1 cellular context compared by ENCODE assay signal in the genomic region with DNA sequence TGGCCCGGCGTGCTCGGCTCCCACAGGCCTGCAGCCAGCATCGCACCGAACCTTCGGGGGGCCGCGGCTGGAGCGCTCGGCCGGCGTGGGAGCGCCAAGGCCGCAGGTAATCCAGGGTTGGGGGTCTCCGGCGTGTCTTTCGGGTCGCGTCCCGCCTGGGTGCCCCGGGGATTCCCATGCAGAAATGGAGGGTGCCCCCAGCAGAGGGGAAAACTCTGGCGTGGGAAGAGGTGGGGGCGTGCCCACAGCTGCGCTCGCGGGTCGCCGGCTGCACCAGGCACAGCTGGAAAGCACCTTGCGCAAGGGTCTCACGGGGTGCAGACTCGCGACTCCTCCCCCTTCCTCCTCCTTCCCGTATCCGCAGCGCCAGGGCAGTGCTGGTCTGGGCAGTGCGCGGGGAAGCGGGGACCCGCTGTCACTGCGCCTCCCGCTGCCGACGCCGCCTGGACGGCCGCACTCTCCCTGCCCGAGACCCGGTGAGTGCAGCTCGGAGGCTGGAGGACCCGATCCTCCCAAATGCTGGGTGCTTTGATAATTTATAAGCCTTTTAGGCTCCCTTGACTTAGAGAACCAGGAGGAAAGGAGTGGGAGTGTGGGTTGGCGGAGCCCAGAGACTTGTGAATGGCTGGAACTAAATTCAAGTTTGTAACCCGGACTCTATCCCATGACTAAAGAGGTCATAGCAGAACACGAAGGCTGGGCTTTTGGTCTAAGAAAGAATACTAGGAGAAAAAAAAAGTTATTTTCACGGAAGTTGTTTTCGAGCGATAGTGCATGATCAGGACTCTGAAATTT.
TF ChIP-seq lines count a peak whose summit lies in the region.

No MANE protein-coding gene starts in this region.

TF ChIP-seq in HepG2, 621 proteins besides CTCF, POLR2A, EP300 and RAD21 (continued from another document and continues in another):
- TF ChIP-seq, protein P1, sequence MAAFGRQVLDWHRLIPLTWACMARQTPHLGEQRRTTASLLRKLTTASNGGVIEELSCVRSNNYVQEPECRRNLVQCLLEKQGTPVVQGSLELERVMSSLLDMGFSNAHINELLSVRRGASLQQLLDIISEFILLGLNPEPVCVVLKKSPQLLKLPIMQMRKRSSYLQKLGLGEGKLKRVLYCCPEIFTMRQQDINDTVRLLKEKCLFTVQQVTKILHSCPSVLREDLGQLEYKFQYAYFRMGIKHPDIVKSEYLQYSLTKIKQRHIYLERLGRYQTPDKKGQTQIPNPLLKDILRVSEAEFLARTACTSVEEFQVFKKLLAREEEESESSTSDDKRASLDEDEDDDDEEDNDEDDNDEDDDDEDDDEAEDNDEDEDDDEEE (CRISPR knock-in tag; IDR thresholded peaks at IDR 0.05), result peak; percentile 89; the same call in 1 of the 2 replicates
- TF ChIP-seq ATRX (CRISPR knock-in tag; IDR thresholded peaks at IDR 0.05; ENCODE audit: borderline replicate concordance) (no peak), SMAD1 (CRISPR knock-in tag; IDR thresholded peaks at IDR 0.05; ENCODE audit: borderline replicate concordance, low read depth) (peak; percentile 56; the same call in 1 of the 2 replicates), ZNF124 (CRISPR knock-in tag; IDR thresholded peaks at IDR 0.05) (0 out of 2 replicates have a peak, but pooled peaks have one; percentile 25), YEATS4 (CRISPR knock-in tag; IDR thresholded peaks at IDR 0.05; ENCODE audit: borderline replicate concordance) (no peak), RBAK (CRISPR knock-in tag; IDR thresholded peaks at IDR 0.05) (no peak), ZC3H4 (CRISPR knock-in tag; IDR thresholded peaks at IDR 0.05; ENCODE audit: borderline replicate concordance) (no peak), ZBTB38 (CRISPR knock-in tag; IDR thresholded peaks at IDR 0.05) (peak; percentile 68; the same call in 1 of the 2 replicates), HOXD1 (CRISPR knock-in tag; IDR thresholded peaks at IDR 0.05) (no peak; the same call in 1 of the 2 replicates), RCOR2 (CRISPR knock-in tag; IDR thresholded peaks at IDR 0.05) (0 out of 2 replicates have a peak, but pooled peaks have one; percentile 18), SALL1 (CRISPR knock-in tag; IDR thresholded peaks at IDR 0.05) (peak; percentile 83; the same call in 1 of the 2 replicates), SMARCE1 (IDR thresholded peaks at IDR 0.05; ENCODE audit: borderline replicate concordance) (no peak), ZNF577 (CRISPR knock-in tag; IDR thresholded peaks at IDR 0.05; ENCODE audit: borderline replicate concordance, low read depth) (no peak), AGO1 (IDR thresholded peaks at IDR 0.05; ENCODE audit: low read depth, low read length, poor library complexity, severe bottlenecking) (peak; percentile 60)
- TF ChIP-seq, protein P2, sequence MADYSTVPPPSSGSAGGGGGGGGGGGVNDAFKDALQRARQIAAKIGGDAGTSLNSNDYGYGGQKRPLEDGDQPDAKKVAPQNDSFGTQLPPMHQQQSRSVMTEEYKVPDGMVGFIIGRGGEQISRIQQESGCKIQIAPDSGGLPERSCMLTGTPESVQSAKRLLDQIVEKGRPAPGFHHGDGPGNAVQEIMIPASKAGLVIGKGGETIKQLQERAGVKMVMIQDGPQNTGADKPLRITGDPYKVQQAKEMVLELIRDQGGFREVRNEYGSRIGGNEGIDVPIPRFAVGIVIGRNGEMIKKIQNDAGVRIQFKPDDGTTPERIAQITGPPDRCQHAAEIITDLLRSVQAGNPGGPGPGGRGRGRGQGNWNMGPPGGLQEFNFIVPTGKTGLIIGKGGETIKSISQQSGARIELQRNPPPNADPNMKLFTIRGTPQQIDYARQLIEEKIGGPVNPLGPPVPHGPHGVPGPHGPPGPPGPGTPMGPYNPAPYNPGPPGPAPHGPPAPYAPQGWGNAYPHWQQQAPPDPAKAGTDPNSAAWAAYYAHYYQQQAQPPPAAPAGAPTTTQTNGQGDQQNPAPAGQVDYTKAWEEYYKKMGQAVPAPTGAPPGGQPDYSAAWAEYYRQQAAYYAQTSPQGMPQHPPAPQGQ (CRISPR knock-in tag; IDR thresholded peaks at IDR 0.05; ENCODE audit: borderline replicate concordance), result no peak
- TF ChIP-seq, protein P3, sequence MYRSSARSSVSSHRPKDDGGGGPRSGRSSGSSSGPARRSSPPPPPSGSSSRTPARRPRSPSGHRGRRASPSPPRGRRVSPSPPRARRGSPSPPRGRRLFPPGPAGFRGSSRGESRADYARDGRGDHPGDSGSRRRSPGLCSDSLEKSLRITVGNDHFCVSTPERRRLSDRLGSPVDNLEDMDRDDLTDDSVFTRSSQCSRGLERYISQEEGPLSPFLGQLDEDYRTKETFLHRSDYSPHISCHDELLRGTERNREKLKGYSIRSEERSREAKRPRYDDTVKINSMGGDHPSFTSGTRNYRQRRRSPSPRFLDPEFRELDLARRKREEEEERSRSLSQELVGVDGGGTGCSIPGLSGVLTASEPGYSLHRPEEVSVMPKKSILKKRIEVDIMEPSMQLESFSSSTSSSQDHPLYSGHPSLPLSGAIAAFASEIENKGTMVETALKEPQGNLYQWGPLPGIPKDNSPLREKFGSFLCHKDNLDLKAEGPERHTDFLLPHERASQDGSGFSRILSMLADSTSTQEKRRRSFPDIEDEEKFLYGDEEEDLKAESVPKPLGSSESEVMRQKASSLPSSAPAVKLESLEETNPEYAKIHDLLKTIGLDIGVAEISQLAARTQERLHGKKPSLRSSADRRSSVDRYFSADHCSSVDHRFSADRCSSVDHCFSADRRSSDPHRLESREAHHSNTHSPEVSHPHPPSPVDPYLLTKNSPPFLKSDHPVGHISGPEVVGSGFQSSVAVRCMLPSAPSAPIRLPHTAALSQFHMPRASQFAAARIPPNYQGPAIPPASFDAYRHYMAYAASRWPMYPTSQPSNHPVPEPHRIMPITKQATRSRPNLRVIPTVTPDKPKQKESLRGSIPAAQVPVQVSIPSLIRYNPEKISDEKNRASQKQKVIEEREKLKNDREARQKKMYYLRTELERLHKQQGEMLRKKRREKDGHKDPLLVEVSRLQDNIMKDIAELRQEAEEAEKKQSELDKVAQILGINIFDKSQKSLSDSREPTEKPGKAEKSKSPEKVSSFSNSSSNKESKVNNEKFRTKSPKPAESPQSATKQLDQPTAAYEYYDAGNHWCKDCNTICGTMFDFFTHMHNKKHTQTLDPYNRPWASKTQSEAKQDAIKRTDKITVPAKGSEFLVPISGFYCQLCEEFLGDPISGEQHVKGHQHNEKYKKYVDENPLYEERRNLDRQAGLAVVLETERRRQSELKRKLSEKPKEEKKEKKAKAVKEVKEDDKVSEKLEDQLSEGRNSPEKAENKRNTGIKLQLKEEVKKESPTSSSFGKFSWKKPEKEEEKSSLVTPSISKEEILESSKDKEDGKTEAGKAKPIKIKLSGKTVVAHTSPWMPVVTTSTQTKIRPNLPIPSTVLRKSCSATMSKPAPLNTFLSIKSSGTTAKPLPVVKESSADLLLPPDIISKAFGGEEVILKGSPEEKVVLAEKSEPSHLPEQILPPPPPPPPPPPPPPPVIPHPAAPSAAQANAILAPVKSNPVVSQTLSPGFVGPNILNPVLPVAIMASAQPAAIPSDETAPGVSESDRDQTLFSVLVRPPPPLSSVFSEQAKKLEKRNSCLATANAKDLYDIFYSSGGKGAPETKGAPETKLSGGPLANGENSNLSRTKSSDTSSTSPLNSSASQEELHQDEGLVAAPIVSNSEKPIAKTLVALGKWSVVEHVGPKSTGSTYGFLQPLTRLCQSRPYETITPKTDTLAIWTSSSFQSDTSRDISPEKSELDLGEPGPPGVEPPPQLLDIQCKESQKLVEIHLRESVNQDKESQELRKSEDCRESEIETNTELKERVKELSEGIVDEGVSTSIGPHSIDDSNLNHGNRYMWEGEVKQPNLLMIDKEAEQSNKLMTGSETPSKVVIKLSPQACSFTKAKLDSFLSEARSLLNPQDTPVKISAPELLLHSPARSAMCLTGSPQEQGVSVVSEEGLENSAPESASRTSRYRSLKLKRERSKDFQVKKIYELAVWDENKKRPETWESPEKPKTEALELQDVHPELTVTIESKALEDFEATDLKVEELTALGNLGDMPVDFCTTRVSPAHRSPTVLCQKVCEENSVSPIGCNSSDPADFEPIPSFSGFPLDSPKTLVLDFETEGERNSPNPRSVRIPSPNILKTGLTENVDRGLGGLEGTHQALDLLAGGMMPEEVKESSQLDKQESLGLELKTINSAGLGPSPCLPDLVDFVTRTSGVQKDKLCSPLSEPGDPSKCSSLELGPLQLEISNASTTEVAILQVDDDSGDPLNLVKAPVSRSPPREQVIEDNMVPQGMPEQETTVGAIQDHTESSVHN (CRISPR knock-in tag; IDR thresholded peaks at IDR 0.05), result no peak
- TF ChIP-seq, protein P4, sequence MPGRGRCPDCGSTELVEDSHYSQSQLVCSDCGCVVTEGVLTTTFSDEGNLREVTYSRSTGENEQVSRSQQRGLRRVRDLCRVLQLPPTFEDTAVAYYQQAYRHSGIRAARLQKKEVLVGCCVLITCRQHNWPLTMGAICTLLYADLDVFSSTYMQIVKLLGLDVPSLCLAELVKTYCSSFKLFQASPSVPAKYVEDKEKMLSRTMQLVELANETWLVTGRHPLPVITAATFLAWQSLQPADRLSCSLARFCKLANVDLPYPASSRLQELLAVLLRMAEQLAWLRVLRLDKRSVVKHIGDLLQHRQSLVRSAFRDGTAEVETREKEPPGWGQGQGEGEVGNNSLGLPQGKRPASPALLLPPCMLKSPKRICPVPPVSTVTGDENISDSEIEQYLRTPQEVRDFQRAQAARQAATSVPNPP (CRISPR knock-in tag; IDR thresholded peaks at IDR 0.05), result no peak
- TF ChIP-seq, protein P5, sequence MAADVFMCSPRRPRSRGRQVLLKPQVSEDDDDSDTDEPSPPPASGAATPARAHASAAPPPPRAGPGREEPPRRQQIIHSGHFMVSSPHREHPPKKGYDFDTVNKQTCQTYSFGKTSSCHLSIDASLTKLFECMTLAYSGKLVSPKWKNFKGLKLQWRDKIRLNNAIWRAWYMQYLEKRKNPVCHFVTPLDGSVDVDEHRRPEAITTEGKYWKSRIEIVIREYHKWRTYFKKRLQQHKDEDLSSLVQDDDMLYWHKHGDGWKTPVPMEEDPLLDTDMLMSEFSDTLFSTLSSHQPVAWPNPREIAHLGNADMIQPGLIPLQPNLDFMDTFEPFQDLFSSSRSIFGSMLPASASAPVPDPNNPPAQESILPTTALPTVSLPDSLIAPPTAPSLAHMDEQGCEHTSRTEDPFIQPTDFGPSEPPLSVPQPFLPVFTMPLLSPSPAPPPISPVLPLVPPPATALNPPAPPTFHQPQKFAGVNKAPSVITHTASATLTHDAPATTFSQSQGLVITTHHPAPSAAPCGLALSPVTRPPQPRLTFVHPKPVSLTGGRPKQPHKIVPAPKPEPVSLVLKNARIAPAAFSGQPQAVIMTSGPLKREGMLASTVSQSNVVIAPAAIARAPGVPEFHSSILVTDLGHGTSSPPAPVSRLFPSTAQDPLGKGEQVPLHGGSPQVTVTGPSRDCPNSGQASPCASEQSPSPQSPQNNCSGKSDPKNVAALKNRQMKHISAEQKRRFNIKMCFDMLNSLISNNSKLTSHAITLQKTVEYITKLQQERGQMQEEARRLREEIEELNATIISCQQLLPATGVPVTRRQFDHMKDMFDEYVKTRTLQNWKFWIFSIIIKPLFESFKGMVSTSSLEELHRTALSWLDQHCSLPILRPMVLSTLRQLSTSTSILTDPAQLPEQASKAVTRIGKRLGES (CRISPR knock-in tag; IDR thresholded peaks at IDR 0.05; ENCODE audit: borderline replicate concordance), result no peak
- TF ChIP-seq, protein P6, sequence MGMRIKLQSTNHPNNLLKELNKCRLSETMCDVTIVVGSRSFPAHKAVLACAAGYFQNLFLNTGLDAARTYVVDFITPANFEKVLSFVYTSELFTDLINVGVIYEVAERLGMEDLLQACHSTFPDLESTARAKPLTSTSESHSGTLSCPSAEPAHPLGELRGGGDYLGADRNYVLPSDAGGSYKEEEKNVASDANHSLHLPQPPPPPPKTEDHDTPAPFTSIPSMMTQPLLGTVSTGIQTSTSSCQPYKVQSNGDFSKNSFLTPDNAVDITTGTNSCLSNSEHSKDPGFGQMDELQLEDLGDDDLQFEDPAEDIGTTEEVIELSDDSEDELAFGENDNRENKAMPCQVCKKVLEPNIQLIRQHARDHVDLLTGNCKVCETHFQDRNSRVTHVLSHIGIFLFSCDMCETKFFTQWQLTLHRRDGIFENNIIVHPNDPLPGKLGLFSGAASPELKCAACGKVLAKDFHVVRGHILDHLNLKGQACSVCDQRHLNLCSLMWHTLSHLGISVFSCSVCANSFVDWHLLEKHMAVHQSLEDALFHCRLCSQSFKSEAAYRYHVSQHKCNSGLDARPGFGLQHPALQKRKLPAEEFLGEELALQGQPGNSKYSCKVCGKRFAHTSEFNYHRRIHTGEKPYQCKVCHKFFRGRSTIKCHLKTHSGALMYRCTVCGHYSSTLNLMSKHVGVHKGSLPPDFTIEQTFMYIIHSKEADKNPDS (CRISPR knock-in tag; IDR thresholded peaks at IDR 0.05), result peak; percentile 85
- TF ChIP-seq, protein P7, sequence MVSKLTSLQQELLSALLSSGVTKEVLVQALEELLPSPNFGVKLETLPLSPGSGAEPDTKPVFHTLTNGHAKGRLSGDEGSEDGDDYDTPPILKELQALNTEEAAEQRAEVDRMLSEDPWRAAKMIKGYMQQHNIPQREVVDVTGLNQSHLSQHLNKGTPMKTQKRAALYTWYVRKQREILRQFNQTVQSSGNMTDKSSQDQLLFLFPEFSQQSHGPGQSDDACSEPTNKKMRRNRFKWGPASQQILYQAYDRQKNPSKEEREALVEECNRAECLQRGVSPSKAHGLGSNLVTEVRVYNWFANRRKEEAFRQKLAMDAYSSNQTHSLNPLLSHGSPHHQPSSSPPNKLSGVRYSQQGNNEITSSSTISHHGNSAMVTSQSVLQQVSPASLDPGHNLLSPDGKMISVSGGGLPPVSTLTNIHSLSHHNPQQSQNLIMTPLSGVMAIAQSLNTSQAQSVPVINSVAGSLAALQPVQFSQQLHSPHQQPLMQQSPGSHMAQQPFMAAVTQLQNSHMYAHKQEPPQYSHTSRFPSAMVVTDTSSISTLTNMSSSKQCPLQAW (CRISPR knock-in tag; IDR thresholded peaks at IDR 0.05), result peak; percentile 74; the same call in 1 of the 2 replicates
- TF ChIP-seq, protein P8, sequence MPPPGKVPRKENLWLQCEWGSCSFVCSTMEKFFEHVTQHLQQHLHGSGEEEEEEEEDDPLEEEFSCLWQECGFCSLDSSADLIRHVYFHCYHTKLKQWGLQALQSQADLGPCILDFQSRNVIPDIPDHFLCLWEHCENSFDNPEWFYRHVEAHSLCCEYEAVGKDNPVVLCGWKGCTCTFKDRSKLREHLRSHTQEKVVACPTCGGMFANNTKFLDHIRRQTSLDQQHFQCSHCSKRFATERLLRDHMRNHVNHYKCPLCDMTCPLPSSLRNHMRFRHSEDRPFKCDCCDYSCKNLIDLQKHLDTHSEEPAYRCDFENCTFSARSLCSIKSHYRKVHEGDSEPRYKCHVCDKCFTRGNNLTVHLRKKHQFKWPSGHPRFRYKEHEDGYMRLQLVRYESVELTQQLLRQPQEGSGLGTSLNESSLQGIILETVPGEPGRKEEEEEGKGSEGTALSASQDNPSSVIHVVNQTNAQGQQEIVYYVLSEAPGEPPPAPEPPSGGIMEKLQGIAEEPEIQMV (CRISPR knock-in tag; IDR thresholded peaks at IDR 0.05; ENCODE audit: low read depth), result no peak; the same call in 1 of the 2 replicates
- TF ChIP-seq, protein P9, sequence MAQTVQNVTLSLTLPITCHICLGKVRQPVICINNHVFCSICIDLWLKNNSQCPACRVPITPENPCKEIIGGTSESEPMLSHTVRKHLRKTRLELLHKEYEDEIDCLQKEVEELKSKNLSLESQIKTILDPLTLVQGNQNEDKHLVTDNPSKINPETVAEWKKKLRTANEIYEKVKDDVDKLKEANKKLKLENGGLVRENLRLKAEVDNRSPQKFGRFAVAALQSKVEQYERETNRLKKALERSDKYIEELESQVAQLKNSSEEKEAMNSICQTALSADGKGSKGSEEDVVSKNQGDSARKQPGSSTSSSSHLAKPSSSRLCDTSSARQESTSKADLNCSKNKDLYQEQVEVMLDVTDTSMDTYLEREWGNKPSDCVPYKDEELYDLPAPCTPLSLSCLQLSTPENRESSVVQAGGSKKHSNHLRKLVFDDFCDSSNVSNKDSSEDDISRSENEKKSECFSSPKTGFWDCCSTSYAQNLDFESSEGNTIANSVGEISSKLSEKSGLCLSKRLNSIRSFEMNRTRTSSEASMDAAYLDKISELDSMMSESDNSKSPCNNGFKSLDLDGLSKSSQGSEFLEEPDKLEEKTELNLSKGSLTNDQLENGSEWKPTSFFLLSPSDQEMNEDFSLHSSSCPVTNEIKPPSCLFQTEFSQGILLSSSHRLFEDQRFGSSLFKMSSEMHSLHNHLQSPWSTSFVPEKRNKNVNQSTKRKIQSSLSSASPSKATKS (CRISPR knock-in tag; IDR thresholded peaks at IDR 0.05), result no peak; the same call in 1 of the 2 replicates
